ENCODE assay signal across 15 cellular contexts in genomic region chr9:121987312-121987711, GRCh38.
"Had no signal": no experiment of that assay in that cellular context is flagged by ENCODE, and none has a peak within 500 bp of the region (broad histone marks: within the 10 kb centered on the region; RNA-seq: fewer than 3 reads in every experiment).

No MANE protein-coding gene starts in this region.

- ATAC-seq: esophagus mucosa, lower lobe of right lung, sciatic nerve, T-helper 17 cell had no signal

- DNase-seq: activated CD4-positive, alpha-beta T cell treated with anti-CD3 and anti-CD28 coated beads, Interleukin-2, amount 50 U/mL, for 1 hour; activated CD4-positive, CD25-positive, alpha-beta regulatory T cell; activated naive CD4-positive, alpha-beta T cell treated with Interleukin-2 at 50 U/mL for 16 hours; activated T-cell treated with anti-CD3 and anti-CD28 coated beads for 4 hours; caudate nucleus; colonic mucosa; hypothalamus; lower lobe of right lung; spleen; T-helper 17 cell had no signal

- H3K27me3 ChIP-seq: colonic mucosa, spleen, suprapubic skin had no signal

- H3K4me3 Mint-ChIP-seq: stimulated activated naive CD8-positive, alpha-beta T cell treated with anti-CD3 and anti-CD28 coated beads, Interleukin-15, Interleukin-2, amounts not matched to agents 100 ng/mL and 50 ng/mL, for 24 hours; T-helper 17 cell had no signal

- H3K36me3 ChIP-seq: colonic mucosa had no signal

- H3K4me1 ChIP-seq: colonic mucosa, suprapubic skin had no signal

- H3K9me3 ChIP-seq: colonic mucosa, lower lobe of right lung, suprapubic skin had no signal

- H3K9me3 Mint-ChIP-seq: stimulated activated naive CD8-positive, alpha-beta T cell treated with anti-CD3 and anti-CD28 coated beads, Interleukin-15, Interleukin-2, amounts not matched to agents 100 ng/mL and 50 ng/mL, for 24 hours had no signal

- H3K4me3 ChIP-seq: colonic mucosa, lower lobe of right lung, spleen, suprapubic skin had no signal

- H3K27me3 Mint-ChIP-seq: stimulated activated naive CD8-positive, alpha-beta T cell treated with anti-CD3 and anti-CD28 coated beads, Interleukin-15, Interleukin-2, amounts not matched to agents 100 ng/mL and 50 ng/mL, for 24 hours; T-helper 17 cell had no signal

- H3K27ac ChIP-seq: colonic mucosa, lower lobe of right lung, spleen, suprapubic skin had no signal

- H3K27ac Mint-ChIP-seq: progenitor cell of endocrine pancreas had no signal
